ENCODE assay signal across 39 cellular contexts in the genomic region with DNA sequence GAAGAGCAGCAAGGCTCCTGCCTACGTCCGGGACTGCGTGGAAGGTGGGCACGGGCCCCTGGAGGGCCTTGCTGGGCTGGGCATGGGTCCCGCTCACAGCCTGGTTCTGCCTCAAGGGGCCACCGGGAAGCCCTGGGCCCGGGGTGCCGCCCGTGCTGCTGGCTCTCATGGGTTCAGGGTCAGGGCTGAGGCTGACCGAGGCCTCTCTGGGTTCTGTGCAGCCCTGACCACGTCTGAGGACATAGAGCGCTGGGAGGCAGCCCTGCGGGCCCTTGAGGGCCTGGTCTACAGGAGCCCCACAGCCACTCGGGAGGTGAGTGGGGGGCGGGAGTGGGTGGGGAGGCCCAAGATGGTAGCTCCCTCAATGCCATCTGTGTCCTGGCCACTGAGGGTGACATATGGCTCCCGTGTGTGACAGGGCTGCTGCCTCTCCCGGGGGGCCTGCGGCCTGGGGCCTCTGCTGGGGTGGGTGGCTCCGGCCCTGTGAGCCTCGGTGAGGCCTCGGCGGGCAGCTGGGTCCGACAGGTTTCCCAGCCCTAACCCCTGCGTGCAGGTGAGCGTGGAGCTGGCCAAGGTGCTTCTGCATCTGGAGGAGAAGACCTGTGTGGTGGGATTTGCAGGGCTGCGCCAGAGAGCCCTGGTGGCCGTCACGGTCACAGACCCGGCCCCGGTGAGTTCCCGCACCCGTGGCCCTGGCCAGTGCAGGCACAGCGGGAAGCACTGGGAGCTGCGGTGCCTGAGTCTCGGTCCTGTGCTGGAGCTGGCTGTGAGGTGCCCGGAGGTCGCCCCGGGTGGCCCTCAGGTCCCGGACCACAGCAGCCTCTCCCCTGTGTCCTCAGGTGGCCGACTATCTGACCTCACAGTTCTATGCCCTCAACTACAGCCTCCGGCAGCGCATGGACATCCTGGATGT. TPM values are rescaled to one million over a fixed set of nuclear protein-coding genes. Genes with fewer than 3 reads are reported as not detected.
"Had no signal": no experiment of that assay in that cellular context is flagged by ENCODE, and none has a peak within 500 bp of the region (broad histone marks: within the 10 kb centered on the region; RNA-seq: fewer than 3 reads in every experiment).

No MANE protein-coding gene starts in this region.

- FAIRE-seq: astrocyte, keratinocyte had no signal

- H3K36me3 ChIP-seq: ovary had no signal

- H3K27me3 ChIP-seq: brain microvascular endothelial cell, neutrophil, ovary, vagina had no signal

- ATAC-seq: effector memory CD8-positive, alpha-beta T cell; left cardiac atrium; left ventricle myocardium superior; mucosa of descending colon; stimulated activated memory B cell treated with anti-CD40 and anti-IgM and Interleukin-4, amounts not matched to agents 10 μg/mL and 1 μg/mL and 100 μg/mL, for 72 hours; stimulated activated naive CD8-positive, alpha-beta T cell treated with anti-CD3 and anti-CD28 coated beads, Interleukin-15, amount 100 ng/mL, for 72 hours had no signal

- H3K4me2 ChIP-seq: smooth muscle cell had no signal

- H3K27ac ChIP-seq: brain microvascular endothelial cell, neutrophil, ovary, vagina had no signal

- H3K4me1 ChIP-seq: vagina had no signal

- H3K4me3 ChIP-seq: mucosa of descending colon, ovary, smooth muscle cell, vagina had no signal

- H3K9me3 ChIP-seq: mucosa of descending colon, neutrophil, ovary, vagina had no signal

- DNase-seq: activated CD4-positive, alpha-beta memory T cell treated with anti-CD3 and anti-CD28 coated beads for 36 hours; activated CD4-positive, alpha-beta T cell treated with anti-CD3 and anti-CD28 coated beads, Interleukin-2, amount 10 ng/mL, durations not matched to agents 24 days and 14 days; activated CD4-positive, CD25-positive, alpha-beta regulatory T cell treated with anti-CD3 and anti-CD28 coated beads, Interleukin-2, amount 50 U/mL, for 72 hours; activated CD8-positive, alpha-beta memory T cell treated with anti-CD3 and anti-CD28 coated beads, Interleukin-2, amount 50 U/mL, for 4 hours; activated effector memory CD4-positive, alpha-beta T cell treated with anti-CD3 and anti-CD28 coated beads, Interleukin-2, amount 50 U/mL, for 16 hours; activated naive CD4-positive, alpha-beta T cell treated with anti-CD3 and anti-CD28 coated beads, Interleukin-2, amount 10 ng/mL, durations not matched to agents 7 days and 5 days; activated T-cell treated with anti-CD3 and anti-CD28 coated beads, Interleukin-2, amount 50 U/mL, for 1 hour; amniotic stem cell; brain microvascular endothelial cell; caudate nucleus; cortex of kidney; effector memory CD8-positive, alpha-beta T cell; erythroblast; head of caudate nucleus; hippocampal formation; left cardiac atrium; left ventricle myocardium superior; mucosa of descending colon; nephron progenitor cell; stimulated activated CD4-positive, alpha-beta T cell treated with anti-CD3 and anti-CD28 coated beads, Interleukin-1b, Interleukin-23, amount 100 ng/mL, for 48 hours; stimulated activated CD4-positive, alpha-beta T cell treated with anti-CD3 and anti-CD28 coated beads, Interleukin-4, amount 100 ng/mL, for 4 hours; stimulated activated CD8-positive, alpha-beta memory T cell treated with anti-CD3 and anti-CD28 coated beads, Interleukin-4, amount 100 ng/mL, for 48 hours; stimulated activated naive CD8-positive, alpha-beta T cell treated with anti-CD3 and anti-CD28 coated beads, Interleukin-15, amount 100 ng/mL, for 72 hours; substantia nigra; T-helper 2 cell had no signal

RNA-seq across cellular contexts. Expression of gene PTX4, which starts 13.6 kb away (rescaled TPM):
- total RNA-seq: activated CD4-positive, alpha-beta memory T cell treated with anti-CD3 and anti-CD28 coated beads for 36 hours; activated CD4-positive, alpha-beta T cell treated with anti-CD3 and anti-CD28 coated beads, Interleukin-2, amount 10 ng/mL, durations not matched to agents 24 days and 14 days; activated CD8-positive, alpha-beta memory T cell treated with anti-CD3 and anti-CD28 coated beads for 36 hours; activated T-helper 1 cell treated with anti-CD3 and anti-CD28 coated beads, Interleukin-12 subunit alpha, Interleukin-12 subunit beta, Interleukin-2, Interleukin-4 antibody, amounts not matched to agents 30 ng/mL and 10 ng/mL and 1 ng/mL, durations not matched to agents 14 hours and 24 hours and 36 hours; astrocyte; chondrocyte; left ventricle myocardium superior; lung microvascular endothelial cell; mucosa of descending colon; myocyte; progenitor cell of endocrine pancreas; renal cortical epithelial cell; smooth muscle cell; vagina had no signal
- polyA plus RNA-seq: keratinocyte, smooth muscle cell had no signal

RNA-seq across cellular contexts. Expression of gene TMEM204, which starts 31.1 kb away (rescaled TPM):
- total RNA-seq: astrocyte, progenitor cell of endocrine pancreas had no signal

RNA-seq across cellular contexts. Expression of gene CCDC154, which starts 58.0 kb away (rescaled TPM):
- total RNA-seq: smooth muscle cell, vagina had no signal
